Comparison of ENCODE assay signal across 6 cellular contexts in genomic region chr14:19384088-19384781, GRCh38. TPM values are rescaled to one million over a fixed set of nuclear protein-coding genes. Genes with fewer than 3 reads are reported as not detected.
"Had no signal": no experiment of that assay in that cellular context is flagged by ENCODE, and none has a peak within 500 bp of the region (broad histone marks: within the 10 kb centered on the region; RNA-seq: fewer than 3 reads in every experiment).

No MANE protein-coding gene starts in this region.

RNA-seq across cellular contexts. Expression of gene POTEG, which starts 49.9 kb away (rescaled TPM):
- total RNA-seq: LHCN-M2, MCF 10A, NCI-H460, PC-9, RPMI7951, SJCRH30 had no signal
